Comparison of ENCODE assay signal across 16 cellular contexts in genomic region chr18:3579701-3580100, GRCh38.
DNase-seq lines count a peak whose midpoint lies in the region; ATAC-seq, FAIRE-seq and TF ChIP-seq lines count a peak whose summit lies in the region.
"Had no signal": no experiment of that assay in that cellular context is flagged by ENCODE, and none has a peak within 500 bp of the region (broad histone marks: within the 10 kb centered on the region; RNA-seq: fewer than 3 reads in every experiment).

No MANE protein-coding gene starts in this region.

- H3K4me3 ChIP-seq in astrocyte of the spinal cord (ENCODE audit: low read depth, low read length) = no peak overlapping the region
- no peak overlapping the region for H3K4me3 ChIP-seq in skeletal muscle satellite cell (ENCODE audit: low read length)
- no peak overlapping the region for H3K4me3 ChIP-seq in pancreas
- no peak overlapping the region for H3K4me3 ChIP-seq in lower lobe of right lung
- H3K4me3 ChIP-seq: GM12878, heart left ventricle, testis had no signal

- H3K9me3 ChIP-seq in skeletal muscle satellite cell (replicated peaks; ENCODE audit: low read length) (no peaks in the 10 kb centered on the region), pancreas (no peaks in the 10 kb centered on the region), lower lobe of right lung (no peaks in the 10 kb centered on the region)
- H3K9me3 ChIP-seq: heart left ventricle, testis had no signal

- FAIRE-seq in pancreas (lab: Jason Lieb, UNC) = no peak
- FAIRE-seq: GM12878 had no signal

- H3K4me1 Mint-ChIP-seq in stimulated activated naive CD8-positive, alpha-beta T cell treated with anti-CD3 and anti-CD28 coated beads, Interleukin-15, amount 100 ng/mL, for 72 hours = peaks cover 11% of the 10 kb centered on the region
- H3K4me1 Mint-ChIP-seq: central memory CD8-positive, alpha-beta T cell had no signal

- H3K27me3 Mint-ChIP-seq in stimulated activated naive CD8-positive, alpha-beta T cell treated with anti-CD3 and anti-CD28 coated beads, Interleukin-15, amount 100 ng/mL, for 72 hours = peaks cover 5% of the 10 kb centered on the region
- H3K27me3 Mint-ChIP-seq: central memory CD8-positive, alpha-beta T cell had no signal

- no peak for ATAC-seq in pancreas
- no peak for ATAC-seq in lower lobe of right lung
- no peak for ATAC-seq in stimulated activated naive CD8-positive, alpha-beta T cell treated with anti-CD3 and anti-CD28 coated beads, Interleukin-15, amount 100 ng/mL, for 72 hours
- ATAC-seq: GM12878, heart left ventricle, right cardiac atrium had no signal

- H3K27me3 ChIP-seq in skeletal muscle satellite cell (ENCODE audit: control insufficient read depth, insufficient read depth, low read length) (no peaks in the 10 kb centered on the region), pancreas (no peaks in the 10 kb centered on the region), lower lobe of right lung (ENCODE audit: low read depth) (no peaks in the 10 kb centered on the region)
- H3K27me3 ChIP-seq: heart left ventricle, testis had no signal

- peaks cover 23% of the 10 kb centered on the region for H3K4me1 ChIP-seq in skeletal muscle satellite cell (ENCODE audit: control insufficient read depth, insufficient read depth, low read length)
- no peaks in the 10 kb centered on the region for H3K4me1 ChIP-seq in pancreas
- no peaks in the 10 kb centered on the region for H3K4me1 ChIP-seq in lower lobe of right lung
- H3K4me1 ChIP-seq: heart left ventricle, testis had no signal

- DNase-seq in HS-5 (ENCODE audit: low read depth) (peak; percentile 63), astrocyte of the spinal cord (ENCODE audit: low read depth, low spot score) (peak; percentile 92), glomerular endothelial cell (ENCODE audit: extremely low read depth, low read depth, low spot score) (peak; percentile 78), pancreas (no peak), lower lobe of right lung (no peak), medulla oblongata (ENCODE audit: extremely low spot score) (no peak)
- DNase-seq in stimulated activated naive CD8-positive, alpha-beta T cell treated with anti-CD3 and anti-CD28 coated beads, Interleukin-15, amount 100 ng/mL, for 72 hours = no peak
- DNase-seq: activated CD4-positive, alpha-beta T cell treated with anti-CD3 and anti-CD28 coated beads for 1 hour; heart left ventricle; NCI-H2081; NK-92 treated with Interleukin-12 subunit alpha and Interleukin-12 subunit beta, amount 100 ng/mL, for 24 hours; right cardiac atrium; testis had no signal

- H3K9ac ChIP-seq in skeletal muscle satellite cell (ENCODE audit: low read depth, low read length) = peak overlapping the region; percentile 51

- in situ Hi-C loops in astrocyte of the spinal cord (cut with HindIII; ENCODE audit: low sequenced_read_pairs) = no loop called here

- WGBS in pancreas, 2 donors = 82 to 87% methylated on average over 4 of the region's 4 CpGs

- no peaks in the 10 kb centered on the region for H3K9me3 Mint-ChIP-seq in stimulated activated naive CD8-positive, alpha-beta T cell treated with anti-CD3 and anti-CD28 coated beads, Interleukin-15, amount 100 ng/mL, for 72 hours
- H3K9me3 Mint-ChIP-seq: central memory CD8-positive, alpha-beta T cell had no signal

- TF ChIP-seq CTCF in astrocyte of the spinal cord (IDR thresholded peaks at IDR 0.05; ENCODE audit: low read depth, low read length) (no peak), pancreas (IDR thresholded peaks at IDR 0.05) (no peak), lower lobe of right lung (IDR thresholded peaks at IDR 0.05) (no peak)

- H3K36me3 ChIP-seq in skeletal muscle satellite cell (ENCODE audit: insufficient read depth, low read length) (no peaks in the 10 kb centered on the region), pancreas (no peaks in the 10 kb centered on the region), lower lobe of right lung (no peaks in the 10 kb centered on the region)
- H3K36me3 ChIP-seq: heart left ventricle had no signal

- no peak overlapping the region for H3K27ac Mint-ChIP-seq in stimulated activated naive CD8-positive, alpha-beta T cell treated with anti-CD3 and anti-CD28 coated beads, Interleukin-15, amount 100 ng/mL, for 72 hours

- no peak overlapping the region for H3K4me3 Mint-ChIP-seq in stimulated activated naive CD8-positive, alpha-beta T cell treated with anti-CD3 and anti-CD28 coated beads, Interleukin-15, amount 100 ng/mL, for 72 hours
- H3K4me3 Mint-ChIP-seq: central memory CD8-positive, alpha-beta T cell had no signal

- H3K4me2 ChIP-seq in skeletal muscle satellite cell (ENCODE audit: low read length) = peak overlapping the region; percentile 49

- H3K27ac ChIP-seq in pancreas (no peak overlapping the region), lower lobe of right lung (no peak overlapping the region)
- H3K27ac ChIP-seq: heart left ventricle, testis had no signal

- intact Hi-C loops in pancreas (cut with DNase I) = loop anchor here in 1 of 3 donors (10.0 kb wide), 1 partner anchor 295 kb away; no protein-coding TSS in a partner anchor
- intact Hi-C loops in lower lobe of right lung (cut with DNase I) = loop anchor here (10.0 kb wide), 1 partner anchor 125 kb away; the partner anchor contains the start of gene TGIF1

Comparison
In these comparisons a context has a peak if more than half of its experiments do, and no peak if none do; other contexts are left out.
1. DNase-seq: peak in HS-5 (single experiment), astrocyte of the spinal cord (single experiment) and glomerular endothelial cell (single experiment); none in pancreas (0 of 6), lower lobe of right lung (single experiment), stimulated activated naive CD8-positive, alpha-beta T cell treated with anti-CD3 and anti-CD28 coated beads, Interleukin-15, amount 100 ng/mL, for 72 hours (0 of 2) and medulla oblongata (single experiment).